11 cellular contexts compared by ENCODE assay signal in genomic region chr11:17075506-17075905, GRCh38. TPM values are rescaled to one million over a fixed set of nuclear protein-coding genes. Genes with fewer than 3 reads are reported as not detected.
DNase-seq lines count a peak whose midpoint lies in the region; ATAC-seq and TF ChIP-seq lines count a peak whose summit lies in the region.
"Had no signal": no experiment of that assay in that cellular context is flagged by ENCODE, and none has a peak within 500 bp of the region (broad histone marks: within the 10 kb centered on the region; RNA-seq: fewer than 3 reads in every experiment).

No MANE protein-coding gene starts in this region.

- peak overlapping the region; percentile 97 for H3K4me3 Mint-ChIP-seq in activated naive CD8-positive, alpha-beta T cell treated with anti-CD3 and anti-CD28 coated beads, Interleukin-2, amount 10 ng/mL, durations not matched to agents 7 days and 5 days
- peak overlapping the region; percentile 97 for H3K4me3 Mint-ChIP-seq in memory B cell

- H3K4me1 ChIP-seq in vagina: peaks cover 35% of the 10 kb centered on the region

- H3K9me3 ChIP-seq in vagina: no peaks in the 10 kb centered on the region

- POLR2A ChIA-PET in activated naive CD8-positive, alpha-beta T cell treated with anti-CD3 and anti-CD28 coated beads, Interleukin-2, amount 10 ng/mL, durations not matched to agents 7 days and 5 days (lab: Charles Lee): no interaction called here

- no peaks in the 10 kb centered on the region for H3K27me3 ChIP-seq in vagina

- intact Hi-C loops in vagina (cut with DNase I) (loop anchor here (5.0 kb wide), 1 partner anchor 132 kb away; the partner anchor contains the start of gene PIK3C2A), posterior cingulate gyrus (cut with DNase I) (loop anchor here (5.0 kb wide), 1 partner anchor 1557 kb away; the partner anchor contains the start of gene SPTY2D1)

- ATAC-seq in activated naive CD8-positive, alpha-beta T cell treated with anti-CD3 and anti-CD28 coated beads, Interleukin-2, amount 10 ng/mL, durations not matched to agents 7 days and 5 days (ENCODE audit: low read depth): no peak
- ATAC-seq in memory B cell (ENCODE audit: low read depth) (no peak), GM19328 (IDR thresholded peaks at IDR 0.05; ENCODE audit: unreplicated experiment) (no peak)

- peak overlapping the region; percentile 17 for H3K4me3 ChIP-seq in AG10803 (ENCODE audit: low read length)
- H3K4me3 ChIP-seq in HFF-Myc (replicated peaks; ENCODE audit: low read depth, low read length): peak overlapping the region; percentile 90
- H3K4me3 ChIP-seq in vagina: no peak overlapping the region

- no peak overlapping the region for H3K27ac ChIP-seq in vagina

- H3K4me1 Mint-ChIP-seq in activated naive CD8-positive, alpha-beta T cell treated with anti-CD3 and anti-CD28 coated beads, Interleukin-2, amount 10 ng/mL, durations not matched to agents 7 days and 5 days: peaks cover 25% of the 10 kb centered on the region
- peaks cover 18% of the 10 kb centered on the region for H3K4me1 Mint-ChIP-seq in memory B cell

- no peaks in the 10 kb centered on the region for H3K27me3 Mint-ChIP-seq in activated naive CD8-positive, alpha-beta T cell treated with anti-CD3 and anti-CD28 coated beads, Interleukin-2, amount 10 ng/mL, durations not matched to agents 7 days and 5 days
- H3K27me3 Mint-ChIP-seq in memory B cell: no peaks in the 10 kb centered on the region

- TF ChIP-seq CTCF in AG10803 (conservative IDR thresholded peaks at IDR 0.05; ENCODE audit: low read length) (no peak), HFF-Myc (IDR thresholded peaks at IDR 0.05; ENCODE audit: low read depth, low read length, missing control alignments) (no peak), vagina (IDR thresholded peaks at IDR 0.05) (no peak)

- no peak for TF ChIP-seq POLR2A in vagina (IDR thresholded peaks at IDR 0.05)

- H3K27ac Mint-ChIP-seq in activated naive CD8-positive, alpha-beta T cell treated with anti-CD3 and anti-CD28 coated beads, Interleukin-2, amount 10 ng/mL, durations not matched to agents 7 days and 5 days: peak overlapping the region; percentile 98
- no peak overlapping the region for H3K27ac Mint-ChIP-seq in memory B cell

- DNase-seq in AG10803 (ENCODE audit: low read depth) (no peak), HFF-Myc (ENCODE audit: extremely low read depth, low read depth) (no peak), memory B cell (ENCODE audit: low spot score in 2 of 2) (no peak), vagina (ENCODE audit: extremely low spot score in 2 of 2) (no peak), NCI-H748 (lab: John Stamatoyannopoulos, UW; ENCODE audit: unreplicated experiment) (no peak), posterior cingulate gyrus (no peak)
- DNase-seq in activated naive CD8-positive, alpha-beta T cell treated with anti-CD3 and anti-CD28 coated beads, Interleukin-2, amount 10 ng/mL, durations not matched to agents 7 days and 5 days: no peak
- DNase-seq: DMS79 treated with DMSO at 0.1 percent for 48 hours, NCI-H446 treated with DMSO at 0.1 percent for 48 hours, substantia nigra had no signal

- peaks cover 27% of the 10 kb centered on the region for H3K36me3 Mint-ChIP-seq in activated naive CD8-positive, alpha-beta T cell treated with anti-CD3 and anti-CD28 coated beads, Interleukin-2, amount 10 ng/mL, durations not matched to agents 7 days and 5 days
- peaks cover 17% of the 10 kb centered on the region for H3K36me3 Mint-ChIP-seq in memory B cell

- H3K36me3 ChIP-seq in vagina: peaks cover 0 to 32% of the 10 kb centered on the region in 2 donors

- H3K9me3 Mint-ChIP-seq in activated naive CD8-positive, alpha-beta T cell treated with anti-CD3 and anti-CD28 coated beads, Interleukin-2, amount 10 ng/mL, durations not matched to agents 7 days and 5 days: no peaks in the 10 kb centered on the region
- no peaks in the 10 kb centered on the region for H3K9me3 Mint-ChIP-seq in memory B cell

RNA-seq across cellular contexts. Expression of gene RPS13, which starts 2.0 kb away (rescaled TPM):
- 1,000 to 10,000 TPM; 1,055 to 1,108 TPM for total RNA-seq in activated naive CD8-positive, alpha-beta T cell treated with anti-CD3 and anti-CD28 coated beads, Interleukin-2, amount 10 ng/mL, durations not matched to agents 7 days and 5 days
- 1,999 TPM for total RNA-seq in vagina

Comparison
In these comparisons a context has a peak if more than half of its experiments do, and no peak if none do; other contexts are left out.
1. H3K4me3 ChIP-seq: peak in AG10803 (single experiment) and HFF-Myc (single experiment); none in vagina (0 of 2).